26 cellular contexts compared by ENCODE assay signal in genomic region chr2:201837391-201837790, GRCh38. TPM values are rescaled to one million over a fixed set of nuclear protein-coding genes. Genes with fewer than 3 reads are reported as not detected.
DNase-seq lines count a peak whose midpoint lies in the region; ATAC-seq, FAIRE-seq and TF ChIP-seq lines count a peak whose summit lies in the region.
"Had no signal": no experiment of that assay in that cellular context is flagged by ENCODE, and none has a peak within 500 bp of the region (broad histone marks: within the 10 kb centered on the region; RNA-seq: fewer than 3 reads in every experiment).

No MANE protein-coding gene starts in this region.

- intact Hi-C loops in A673 (cut with micrococcal nuclease; ENCODE audit: unreplicated experiment) (loop anchor here (5.0 kb wide), 1 partner anchor 40 kb away; no protein-coding TSS in a partner anchor), right cardiac atrium (cut with DNase I) (no loop called here)

- whole genome bisulfite sequencing in right cardiac atrium, result 44% methylated on average over 2 of the region's 2 CpGs

- H3K9me3 ChIP-seq in A673 (ENCODE audit: low read depth, low read length, poor library complexity, severe bottlenecking) (peaks cover 9% of the 10 kb centered on the region), Loucy (ENCODE audit: insufficient read depth, low read depth, low read length) (no peaks in the 10 kb centered on the region), astrocyte (ENCODE audit: insufficient read depth, low read depth, low read length) (no peaks in the 10 kb centered on the region), right cardiac atrium (ENCODE audit: control insufficient read depth, low read length) (no peaks in the 10 kb centered on the region)
- H3K9me3 ChIP-seq: BE2C had no signal

- H3K9me2 ChIP-seq in Loucy (replicated peaks; ENCODE audit: low read depth, low read length), result 0 out of 2 replicates have a peak, but pooled peaks cover 4% of the 10 kb centered on the region

- DNase-seq in A673 (ENCODE audit: low spot score) (peak; percentile 76), astrocyte (ENCODE audit: low read depth) (no peak), NCI-H1105 treated with DMSO at 0.1 percent for 48 hours (lab: John Stamatoyannopoulos, UW) (no peak), right cardiac atrium (no peak)
- DNase-seq in activated T-cell treated with anti-CD3 and anti-CD28 coated beads, Interleukin-2, amount 50 U/mL, for 24 hours, result no peak
- DNase-seq: ACHN; AML-193; BE2C; CD4-positive, alpha-beta T cell; CD8-positive, alpha-beta memory T cell; DMS 273 treated with DMSO at 0.1 percent for 48 hours; DMS79; EL; GDM1; H9; HFFc6 had no signal

- H3K9ac ChIP-seq in Loucy (ENCODE audit: low read depth, low read length, poor library complexity, severe bottlenecking) (no peak overlapping the region), astrocyte (ENCODE audit: low read length) (no peak overlapping the region)
- H3K9ac ChIP-seq: BLaER1 treated with 17β-estradiol and CSF1 and Interleukin-3, amounts not matched to agents 10 nM and 100 nM had no signal

- H3K27me3 ChIP-seq in A673 (replicated peaks; ENCODE audit: insufficient read depth, low read depth, low read length, poor library complexity), result no peaks in the 10 kb centered on the region
- no peaks in the 10 kb centered on the region for H3K27me3 ChIP-seq in Loucy (ENCODE audit: insufficient read depth, low read length, poor library complexity, severe bottlenecking)
- no peaks in the 10 kb centered on the region for H3K27me3 ChIP-seq in astrocyte (ENCODE audit: insufficient read depth, low read length)
- H3K27me3 ChIP-seq in right cardiac atrium (ENCODE audit: control insufficient read depth, insufficient read depth), result no peaks in the 10 kb centered on the region
- H3K27me3 ChIP-seq: BE2C; BLaER1 treated with 17β-estradiol and CSF1 and Interleukin-3, amounts not matched to agents 10 nM and 100 nM had no signal

- H4K20me1 ChIP-seq in Loucy (ENCODE audit: insufficient read depth, low read length, poor library complexity, severe bottlenecking) (no peaks in the 10 kb centered on the region), astrocyte (ENCODE audit: insufficient read depth, low read length) (no peaks in the 10 kb centered on the region)
- H4K20me1 ChIP-seq: BLaER1 treated with 17β-estradiol and CSF1 and Interleukin-3, amounts not matched to agents 10 nM and 100 nM had no signal

- no peak for FAIRE-seq in astrocyte (lab: Jason Lieb, UNC)
- FAIRE-seq: A204.1, D721Med, GM12878, GM19239 had no signal

- H3K79me2 ChIP-seq in Loucy (ENCODE audit: insufficient read depth, low read length) (no peaks in the 10 kb centered on the region), astrocyte (ENCODE audit: insufficient read depth, low read length) (no peaks in the 10 kb centered on the region)

- peaks cover 27% of the 10 kb centered on the region for H3K4me1 Mint-ChIP-seq in astrocyte (ENCODE audit: low read depth, unreplicated experiment)
- no peaks in the 10 kb centered on the region for H3K4me1 Mint-ChIP-seq in activated T-cell treated with anti-CD3 and anti-CD28 coated beads, Interleukin-2, amount 50 U/mL, for 24 hours (ENCODE audit: low read depth)
- H3K4me1 Mint-ChIP-seq: CD14-positive monocyte; CD8-positive, alpha-beta memory T cell had no signal

- H3K27ac ChIP-seq in A673 (ENCODE audit: low read depth, low read length, poor library complexity, severe bottlenecking) (peak overlapping the region; percentile 76), astrocyte (ENCODE audit: low read depth, low read length) (no peak overlapping the region), right cardiac atrium (ENCODE audit: low read length) (no peak overlapping the region)
- H3K27ac ChIP-seq: 22Rv1; BLaER1 treated with 17β-estradiol and CSF1 and Interleukin-3, amounts not matched to agents 10 nM and 100 nM had no signal

- no peak overlapping the region for H3K4me3 Mint-ChIP-seq in astrocyte (ENCODE audit: unreplicated experiment)
- H3K4me3 Mint-ChIP-seq in activated T-cell treated with anti-CD3 and anti-CD28 coated beads, Interleukin-2, amount 50 U/mL, for 24 hours, result no peak overlapping the region
- H3K4me3 Mint-ChIP-seq: CD14-positive monocyte; CD4-positive, alpha-beta T cell; CD8-positive, alpha-beta memory T cell; GM23338; H9; HFFc6 had no signal

- CTCF ChIA-PET in A673 (lab: Charles Lee), result interaction anchor here (0.6 to 0.7 kb wide), 2 partner anchors 21 to 400 kb away, joined by 4 to 5 read pairs; no protein-coding TSS in a partner anchor

- POLR2A ChIA-PET in A673 (lab: Charles Lee; ENCODE audit: low non-redundant PET), result no interaction called here

- no peak for ATAC-seq in right cardiac atrium
- ATAC-seq: GM23338, HCT116 had no signal

- no peaks in the 10 kb centered on the region for H3K27me3 Mint-ChIP-seq in astrocyte (ENCODE audit: low read depth, unreplicated experiment)
- peaks cover 13% of the 10 kb centered on the region for H3K27me3 Mint-ChIP-seq in activated T-cell treated with anti-CD3 and anti-CD28 coated beads, Interleukin-2, amount 50 U/mL, for 24 hours

- no peak overlapping the region for H3K4me3 ChIP-seq in A673 (ENCODE audit: low read depth, low read length, poor library complexity, severe bottlenecking)
- no peak overlapping the region for H3K4me3 ChIP-seq in Loucy (ENCODE audit: low read length, poor library complexity, severe bottlenecking)
- H3K4me3 ChIP-seq in astrocyte (ENCODE audit: insufficient read depth, low read depth, low read length), result no peak overlapping the region
- H3K4me3 ChIP-seq in right cardiac atrium (ENCODE audit: low read length), result no peak overlapping the region
- H3K4me3 ChIP-seq: BLaER1 treated with 17β-estradiol and CSF1 and Interleukin-3, amounts not matched to agents 10 nM and 100 nM; GM12878; GM23338 had no signal

- no peak overlapping the region for H3K4me2 ChIP-seq in Loucy (ENCODE audit: low read depth, low read length, poor library complexity, severe bottlenecking)
- no peak overlapping the region for H3K4me2 ChIP-seq in astrocyte (ENCODE audit: low read length)
- H3K4me2 ChIP-seq: BLaER1 treated with 17β-estradiol and CSF1 and Interleukin-3, amounts not matched to agents 10 nM and 100 nM; GM23338 had no signal

- H3F3A ChIP-seq in Loucy (ENCODE audit: low read depth), result no peaks in the 10 kb centered on the region

- H3K36me3 Mint-ChIP-seq in astrocyte (ENCODE audit: low read depth, unreplicated experiment), result no peaks in the 10 kb centered on the region
- no peaks in the 10 kb centered on the region for H3K36me3 Mint-ChIP-seq in activated T-cell treated with anti-CD3 and anti-CD28 coated beads, Interleukin-2, amount 50 U/mL, for 24 hours (ENCODE audit: low read depth)
- H3K36me3 Mint-ChIP-seq: CD14-positive monocyte had no signal

- 0 out of 2 replicates have a peak overlapping the region, but pooled peaks have one; percentile 12 for H2AFZ ChIP-seq in Loucy (ENCODE audit: low read length)
- no peak overlapping the region for H2AFZ ChIP-seq in astrocyte (ENCODE audit: low read depth, low read length)
- H2AFZ ChIP-seq: GM23338 had no signal

- H3K36me3 ChIP-seq in A673 (ENCODE audit: insufficient read depth, low read length, poor library complexity, severe bottlenecking) (peaks cover 3% of the 10 kb centered on the region), Loucy (ENCODE audit: insufficient read depth, low read length) (no peaks in the 10 kb centered on the region), astrocyte (ENCODE audit: insufficient read depth, low read length) (no peaks in the 10 kb centered on the region)
- H3K36me3 ChIP-seq: BE2C; BLaER1 treated with 17β-estradiol and CSF1 and Interleukin-3, amounts not matched to agents 10 nM and 100 nM had no signal

- TF ChIP-seq CTCF in A673 (conservative IDR thresholded peaks at IDR 0.05; ENCODE audit: low read depth, low read length), result no peak
- no peak for TF ChIP-seq CTCF in Loucy (conservative IDR thresholded peaks at IDR 0.05; ENCODE audit: low read length)
- TF ChIP-seq CTCF in astrocyte (IDR thresholded peaks at IDR 0.05; ENCODE audit: insufficient read depth, low read depth, low read length), result no peak

- BruUV-seq in A673 (replicated peaks; lab: Mats Ljungman, UMichigan), result no TSS peak

- H3K9me3 Mint-ChIP-seq in astrocyte (ENCODE audit: unreplicated experiment), result no peaks in the 10 kb centered on the region
- H3K9me3 Mint-ChIP-seq in activated T-cell treated with anti-CD3 and anti-CD28 coated beads, Interleukin-2, amount 50 U/mL, for 24 hours, result peaks cover 6% of the 10 kb centered on the region
- H3K9me3 Mint-ChIP-seq: GM23338 had no signal

- peaks cover 12% of the 10 kb centered on the region for H3K4me1 ChIP-seq in A673 (ENCODE audit: insufficient read depth, low read length, poor library complexity, severe bottlenecking)
- H3K4me1 ChIP-seq in Loucy (ENCODE audit: insufficient read depth, low read length, poor library complexity, severe bottlenecking), result no peaks in the 10 kb centered on the region
- peaks cover 9% of the 10 kb centered on the region for H3K4me1 ChIP-seq in astrocyte (ENCODE audit: insufficient read depth, low read length)
- H3K4me1 ChIP-seq in right cardiac atrium (ENCODE audit: control insufficient read depth, insufficient read depth, low read length), result no peaks in the 10 kb centered on the region
- H3K4me1 ChIP-seq: BE2C; BLaER1 treated with 17β-estradiol and CSF1 and Interleukin-3, amounts not matched to agents 10 nM and 100 nM had no signal

- H3K27ac Mint-ChIP-seq in astrocyte (ENCODE audit: unreplicated experiment), result peak overlapping the region; percentile 44
- H3K27ac Mint-ChIP-seq in activated T-cell treated with anti-CD3 and anti-CD28 coated beads, Interleukin-2, amount 50 U/mL, for 24 hours, result no peak overlapping the region
- H3K27ac Mint-ChIP-seq: CD14-positive monocyte; CD4-positive, alpha-beta T cell; CD8-positive, alpha-beta memory T cell; GM23338; H9; HFFc6 had no signal

RNA-seq across cellular contexts. Expression of gene CDK15, which starts 31.1 kb away (rescaled TPM):
- 0.11 and 0.31 TPM in 2 replicates for total RNA-seq in A673 (2021)
- total RNA-seq in astrocyte, result 6.6 and 9.3 TPM in 2 replicates
- under 1 TPM; 0.11 to 0.97 (median 0.37) TPM for total RNA-seq in right cardiac atrium
- polyA plus RNA-seq in right cardiac atrium, result 0.25 TPM
- total RNA-seq: CD4-positive, alpha-beta T cell; CD8-positive, alpha-beta memory T cell; GM23338; H9 had no signal
- polyA plus RNA-seq: CD14-positive monocyte; CD8-positive, alpha-beta memory T cell had no signal

RNA-seq across cellular contexts. Expression of gene ALS2, which starts 56.7 kb away (rescaled TPM):
- total RNA-seq in A673 (2021), result 40.8 and 56.1 TPM in 2 replicates
- 48.9 and 54.0 TPM in 2 replicates for total RNA-seq in astrocyte
- 10 to 100 TPM; 27.1 to 34.6 (median 32.7) TPM for total RNA-seq in right cardiac atrium
- 10.9 TPM for polyA plus RNA-seq in right cardiac atrium
